ENCODE assay signal across 17 cellular contexts in genomic region chr12:125001636-125002035, GRCh38. TPM values are rescaled to one million over a fixed set of nuclear protein-coding genes. Genes with fewer than 3 reads are reported as not detected.
DNase-seq lines count a peak whose midpoint lies in the region; ATAC-seq and TF ChIP-seq lines count a peak whose summit lies in the region.
"Had no signal": no experiment of that assay in that cellular context is flagged by ENCODE, and none has a peak within 500 bp of the region (broad histone marks: within the 10 kb centered on the region; RNA-seq: fewer than 3 reads in every experiment).

No MANE protein-coding gene starts in this region.

- no peaks in the 10 kb centered on the region for H3K27me3 Mint-ChIP-seq in Caco-2 (ENCODE audit: insufficient read depth, unreplicated experiment)
- no peaks in the 10 kb centered on the region for H3K27me3 Mint-ChIP-seq in natural killer cell (ENCODE audit: low read depth in 2 of 2)
- no peaks in the 10 kb centered on the region for H3K27me3 Mint-ChIP-seq in activated naive CD8-positive, alpha-beta T cell treated with anti-CD3 and anti-CD28 coated beads for 36 hours
- H3K27me3 Mint-ChIP-seq: CD4-positive, alpha-beta T cell had no signal

- no TSS peak for BruUV-seq in Caco-2 (replicated peaks; lab: Mats Ljungman, UMichigan)
- no TSS peak for BruUV-seq in OCI-LY7 (replicated peaks; lab: Mats Ljungman, UMichigan)

- no peaks in the 10 kb centered on the region for H3K9me3 Mint-ChIP-seq in Caco-2 (ENCODE audit: unreplicated experiment)
- no peaks in the 10 kb centered on the region for H3K9me3 Mint-ChIP-seq in natural killer cell
- no peaks in the 10 kb centered on the region for H3K9me3 Mint-ChIP-seq in activated naive CD8-positive, alpha-beta T cell treated with anti-CD3 and anti-CD28 coated beads for 36 hours
- H3K9me3 Mint-ChIP-seq: CD4-positive, alpha-beta T cell had no signal

- TF ChIP-seq CTCF in Caco-2 (IDR thresholded peaks at IDR 0.05; ENCODE audit: insufficient read depth in 1 of 2, low read depth in 1 of 2, low read length in 1 of 2, severe bottlenecking in 1 of 2, unreplicated experiment in 1 of 2) (no peak), OCI-LY7 (conservative IDR thresholded peaks at IDR 0.05; ENCODE audit: low read length) (no peak), natural killer cell (IDR thresholded peaks at IDR 0.05) (no peak), heart right ventricle (IDR thresholded peaks at IDR 0.05) (no peak)

- intact Hi-C loops in Caco-2 (cut with micrococcal nuclease; ENCODE audit: unreplicated experiment) (no loop called here), OCI-LY7 (cut with micrococcal nuclease; ENCODE audit: unreplicated experiment) (no loop called here), natural killer cell (cut with micrococcal nuclease) (no loop called here), heart right ventricle (cut with DNase I) (no loop called here)

- peaks cover 34% of the 10 kb centered on the region for H3K36me3 Mint-ChIP-seq in Caco-2 (ENCODE audit: insufficient read depth, unreplicated experiment)
- H3K36me3 Mint-ChIP-seq in natural killer cell = no peaks in the 10 kb centered on the region
- peaks cover 22% of the 10 kb centered on the region for H3K36me3 Mint-ChIP-seq in activated naive CD8-positive, alpha-beta T cell treated with anti-CD3 and anti-CD28 coated beads for 36 hours

- no peaks in the 10 kb centered on the region for H3K9me3 ChIP-seq in Caco-2
- H3K9me3 ChIP-seq in OCI-LY7 (ENCODE audit: low read length) = peaks cover 9% of the 10 kb centered on the region; the same call in 1 of the 2 replicates
- H3K9me3 ChIP-seq in heart right ventricle = no peaks in the 10 kb centered on the region
- H3K9me3 ChIP-seq: BE2C, HAP-1 had no signal

- no peak for ATAC-seq in natural killer cell
- ATAC-seq in HG03442 (IDR thresholded peaks at IDR 0.05; ENCODE audit: unreplicated experiment) = no peak
- ATAC-seq in heart right ventricle = no peak
- no peak for ATAC-seq in HG03280 (IDR thresholded peaks at IDR 0.05; ENCODE audit: unreplicated experiment)
- ATAC-seq: HepG2 had no signal

- H3K79me2 ChIP-seq in OCI-LY7 (ENCODE audit: insufficient read depth, low read depth, low read length) = peaks cover 100% of the 10 kb centered on the region

- peak overlapping the region; percentile 73 for H3K4me2 ChIP-seq in OCI-LY7 (ENCODE audit: low read length)

- 98 to 100% methylated on average over 3 of the region's 3 CpGs for WGBS in heart right ventricle, 2 donors

- no peak overlapping the region for H2AFZ ChIP-seq in OCI-LY7 (ENCODE audit: low read length)
- H2AFZ ChIP-seq: GM23248 had no signal

- H3K4me1 ChIP-seq in Caco-2 (no peaks in the 10 kb centered on the region), OCI-LY7 (ENCODE audit: insufficient read depth, low read length, poor library complexity, severe bottlenecking) (peaks cover 87% of the 10 kb centered on the region), heart right ventricle (peaks cover 0 to 4% (median 0%) of the 10 kb centered on the region in 9 donors)
- H3K4me1 ChIP-seq: BE2C, HAP-1 had no signal

- DNase-seq in Caco-2 = no peak
- DNase-seq in OCI-LY7 (ENCODE audit: low spot score) = peak; percentile 61
- no peak for DNase-seq in natural killer cell
- DNase-seq in activated naive CD8-positive, alpha-beta T cell treated with anti-CD3 and anti-CD28 coated beads for 36 hours = no peak
- no peak for DNase-seq in heart right ventricle
- DNase-seq: BE2C; C1 segment of cervical spinal cord; CD4-positive, alpha-beta T cell; DMS153; DMS79; GF-D8; GM23248; KG1 had no signal

- H3K4me3 ChIP-seq in Caco-2 (ENCODE audit: low read depth, low read length) = no peak overlapping the region
- peak overlapping the region; percentile 53 for H3K4me3 ChIP-seq in OCI-LY7 (ENCODE audit: low read depth, low read length, poor library complexity, severe bottlenecking)
- H3K4me3 ChIP-seq in heart right ventricle = no peak overlapping the region
- H3K4me3 ChIP-seq: GM23248, HAP-1 had no signal

- POLR2A ChIA-PET in Caco-2 (lab: Charles Lee) (no interaction called here), OCI-LY7 (lab: Charles Lee) (interaction anchor here (0.8 to 2.3 kb wide), 5 partner anchors 12 to 147 kb away, joined by 3 to 8 read pairs (median 5); no protein-coding TSS in a partner anchor)

- H3K27ac Mint-ChIP-seq in Caco-2 (ENCODE audit: unreplicated experiment) = peak overlapping the region; percentile 39
- peak overlapping the region in 1 of 2 donors; percentile 7 for H3K27ac Mint-ChIP-seq in natural killer cell
- H3K27ac Mint-ChIP-seq in activated naive CD8-positive, alpha-beta T cell treated with anti-CD3 and anti-CD28 coated beads for 36 hours = no peak overlapping the region
- H3K27ac Mint-ChIP-seq: CD4-positive, alpha-beta T cell had no signal

- H3K4me3 Mint-ChIP-seq in Caco-2 (ENCODE audit: unreplicated experiment) (no peak overlapping the region), natural killer cell (peak overlapping the region; percentile 21)
- no peak overlapping the region for H3K4me3 Mint-ChIP-seq in activated naive CD8-positive, alpha-beta T cell treated with anti-CD3 and anti-CD28 coated beads for 36 hours
- H3K4me3 Mint-ChIP-seq: CD4-positive, alpha-beta T cell had no signal

- H3K27me3 ChIP-seq in Caco-2 (replicated peaks; ENCODE audit: control insufficient read depth, insufficient read depth, low read length) (no peaks in the 10 kb centered on the region), heart right ventricle (no peaks in the 10 kb centered on the region)
- H3K27me3 ChIP-seq: BE2C had no signal

- peaks cover 33% of the 10 kb centered on the region for H4K20me1 ChIP-seq in OCI-LY7 (ENCODE audit: insufficient read depth, low read length)

- H3K27ac ChIP-seq in OCI-LY7 (ENCODE audit: low read depth, low read length, poor library complexity, severe bottlenecking) = peak overlapping the region; percentile 88
- no peak overlapping the region for H3K27ac ChIP-seq in heart right ventricle
- H3K27ac ChIP-seq: GM23248 had no signal

- H3K4me1 Mint-ChIP-seq in Caco-2 (ENCODE audit: low read depth, unreplicated experiment) (no peaks in the 10 kb centered on the region), natural killer cell (peaks cover 25 to 26% of the 10 kb centered on the region in 2 donors)
- H3K4me1 Mint-ChIP-seq in activated naive CD8-positive, alpha-beta T cell treated with anti-CD3 and anti-CD28 coated beads for 36 hours = peaks cover 6% of the 10 kb centered on the region

- no peaks in the 10 kb centered on the region for H3K9me2 ChIP-seq in OCI-LY7 (ENCODE audit: insufficient read depth, low read length)

- CTCF ChIA-PET in Caco-2 (lab: Charles Lee) (interaction anchor here (0.6 kb wide), 1 partner anchor 391 kb away, joined by 3 read pairs; no protein-coding TSS in a partner anchor), OCI-LY7 (lab: Charles Lee; ENCODE audit: unreplicated experiment) (interaction anchor here (1.8 kb wide), 1 partner anchor 12 kb away, joined by 5 read pairs; no protein-coding TSS in a partner anchor)

- no peaks in the 10 kb centered on the region; the same call in 1 of the 2 replicates for H3K36me3 ChIP-seq in Caco-2 (ENCODE audit: control insufficient read depth, insufficient read depth, low read length)
- H3K36me3 ChIP-seq in OCI-LY7 (ENCODE audit: insufficient read depth, low read length) = peaks cover 89% of the 10 kb centered on the region
- H3K36me3 ChIP-seq in heart right ventricle = no peaks in the 10 kb centered on the region

RNA-seq across cellular contexts. Expression of gene BRI3BP, which starts 8.2 kb away (rescaled TPM):
- 19.6 and 20.6 TPM in 2 replicates for total RNA-seq in Caco-2 (2022)
- total RNA-seq in OCI-LY7 (2014; rRNA removed; shearing (Covaris generic)) = 62.6 and 73.4 TPM in 2 replicates
- total RNA-seq in OCI-LY7 (2022) = 118 and 120 TPM in 2 replicates
- 1 to 10 TPM; 4.2 to 6.8 (median 5.4) TPM for total RNA-seq in natural killer cell
- total RNA-seq in activated naive CD8-positive, alpha-beta T cell treated with anti-CD3 and anti-CD28 coated beads for 36 hours = 10 to 100 TPM; 32.8 to 33.3 TPM
- total RNA-seq in heart right ventricle = 1 to 10 TPM; 3.2 to 4.9 (median 3.9) TPM
- 1 to 10 TPM; 1.3 to 1.5 TPM for polyA plus RNA-seq in heart right ventricle

RNA-seq across cellular contexts. Expression of gene DHX37, which starts 12.7 kb away (rescaled TPM):
- 34.9 and 35.9 TPM in 2 replicates for total RNA-seq in Caco-2 (2022)
- total RNA-seq in OCI-LY7 (2014; rRNA removed; shearing (Covaris generic)) = 32.0 and 34.2 TPM in 2 replicates
- 25.2 and 34.5 TPM in 2 replicates for total RNA-seq in OCI-LY7 (2022)
- total RNA-seq in natural killer cell = 10 to 100 TPM; 27.9 to 31.6 (median 30.1) TPM
- total RNA-seq in activated naive CD8-positive, alpha-beta T cell treated with anti-CD3 and anti-CD28 coated beads for 36 hours = 10 to 100 TPM; 51.0 to 51.2 TPM
- 10 to 100 TPM in 1 of 10 donors, 1 to 10 TPM in 9; 4.2 to 13.3 (median 5.9) TPM for total RNA-seq in heart right ventricle
- 1 to 10 TPM; 3.7 to 9.3 TPM for polyA plus RNA-seq in heart right ventricle
